In the genomic region with DNA sequence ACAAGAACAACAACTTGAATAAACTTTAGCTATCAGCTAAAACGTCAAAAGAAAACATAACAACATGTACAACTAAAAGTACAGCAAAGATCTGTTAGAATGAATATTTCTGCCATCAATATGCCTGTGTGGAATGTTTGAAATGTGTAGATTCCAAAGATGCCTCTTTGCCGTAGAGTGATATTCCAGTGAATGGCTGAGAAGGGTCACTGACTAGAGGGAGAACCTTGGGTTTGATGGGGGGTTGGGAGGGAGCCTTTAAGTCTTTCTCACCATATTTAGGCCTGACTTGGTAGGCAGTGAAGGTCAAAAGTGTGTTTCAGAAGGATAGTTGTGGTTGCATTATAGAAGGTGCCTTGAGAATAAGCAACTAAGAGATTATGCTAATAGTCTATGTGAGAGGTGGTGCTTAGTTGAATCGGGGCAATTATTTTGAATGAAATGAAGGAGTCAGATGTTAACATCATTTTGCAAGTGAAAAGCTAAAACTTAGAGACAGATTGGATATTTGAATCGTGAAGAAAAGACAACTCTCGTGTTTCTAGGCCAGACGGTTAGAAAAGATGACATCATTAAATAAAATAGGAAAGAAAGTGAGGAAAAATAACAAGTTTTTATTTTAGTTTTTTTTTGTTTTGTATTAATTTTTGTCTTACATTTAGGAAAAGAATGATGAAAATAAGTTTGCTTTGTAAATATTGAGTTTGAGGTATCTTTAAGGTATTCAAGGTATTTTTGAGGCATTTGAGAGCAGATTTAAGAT, we compare ENCODE assay signal across 2 cellular contexts.
TF ChIP-seq lines count a peak whose summit lies in the region.

No MANE protein-coding gene starts in this region.

TF ChIP-seq in HEK293, 187 proteins besides CTCF, POLR2A, EP300 and RAD21:
- TF ChIP-seq ZNF660 (tag by site-specific recombination; IDR thresholded peaks at IDR 0.05) = no peak
- TF ChIP-seq, protein P1, sequence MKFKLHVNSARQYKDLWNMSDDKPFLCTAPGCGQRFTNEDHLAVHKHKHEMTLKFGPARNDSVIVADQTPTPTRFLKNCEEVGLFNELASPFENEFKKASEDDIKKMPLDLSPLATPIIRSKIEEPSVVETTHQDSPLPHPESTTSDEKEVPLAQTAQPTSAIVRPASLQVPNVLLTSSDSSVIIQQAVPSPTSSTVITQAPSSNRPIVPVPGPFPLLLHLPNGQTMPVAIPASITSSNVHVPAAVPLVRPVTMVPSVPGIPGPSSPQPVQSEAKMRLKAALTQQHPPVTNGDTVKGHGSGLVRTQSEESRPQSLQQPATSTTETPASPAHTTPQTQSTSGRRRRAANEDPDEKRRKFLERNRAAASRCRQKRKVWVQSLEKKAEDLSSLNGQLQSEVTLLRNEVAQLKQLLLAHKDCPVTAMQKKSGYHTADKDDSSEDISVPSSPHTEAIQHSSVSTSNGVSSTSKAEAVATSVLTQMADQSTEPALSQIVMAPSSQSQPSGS (tag by site-specific recombination; IDR thresholded peaks at IDR 0.05; ENCODE audit: low read depth) = peak; percentile 79

TF ChIP-seq in H1, 55 proteins besides CTCF, POLR2A, EP300 and RAD21:
- no peak for TF ChIP-seq CTBP2 (IDR thresholded peaks at IDR 0.05; ENCODE audit: borderline replicate concordance, insufficient read depth, insufficient read length, low read length)
- TF ChIP-seq SP1 (IDR thresholded peaks at IDR 0.05; ENCODE audit: low read depth, low read length) = no peak
- no peak for TF ChIP-seq EGR1 (IDR thresholded peaks at IDR 0.05; ENCODE audit: borderline replicate concordance, low read depth, low read length)
- TF ChIP-seq BCL11A (IDR thresholded peaks at IDR 0.05; ENCODE audit: low read depth in 2 of 2, low read length in 2 of 2) = no peak
- no peak for TF ChIP-seq CHD7 (IDR thresholded peaks at IDR 0.05; ENCODE audit: insufficient replicate concordance, low read length)
- no peak for TF ChIP-seq POLR2AphosphoS5 (IDR thresholded peaks at IDR 0.05; ENCODE audit: low read depth, low read length)
- TF ChIP-seq NRF1 (IDR thresholded peaks at IDR 0.05; ENCODE audit: low read depth, low read length) = no peak
- TF ChIP-seq EZH2 (IDR thresholded peaks at IDR 0.05; ENCODE audit: low read depth, low read length, severe bottlenecking) = no peak
- TF ChIP-seq GABPA (IDR thresholded peaks at IDR 0.05; ENCODE audit: borderline replicate concordance, insufficient read depth, low read length) = no peak
- TF ChIP-seq TAF1 (IDR thresholded peaks at IDR 0.05; ENCODE audit: low read depth, low read length) = no peak
- TF ChIP-seq RNF2 (IDR thresholded peaks at IDR 0.05; ENCODE audit: borderline replicate concordance, low read depth, low read length, missing control alignments, poor library complexity, severe bottlenecking) = no peak
- TF ChIP-seq, protein P2, sequence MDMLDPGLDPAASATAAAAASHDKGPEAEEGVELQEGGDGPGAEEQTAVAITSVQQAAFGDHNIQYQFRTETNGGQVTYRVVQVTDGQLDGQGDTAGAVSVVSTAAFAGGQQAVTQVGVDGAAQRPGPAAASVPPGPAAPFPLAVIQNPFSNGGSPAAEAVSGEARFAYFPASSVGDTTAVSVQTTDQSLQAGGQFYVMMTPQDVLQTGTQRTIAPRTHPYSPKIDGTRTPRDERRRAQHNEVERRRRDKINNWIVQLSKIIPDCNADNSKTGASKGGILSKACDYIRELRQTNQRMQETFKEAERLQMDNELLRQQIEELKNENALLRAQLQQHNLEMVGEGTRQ (IDR thresholded peaks at IDR 0.05; ENCODE audit: low read length) = no peak
- no peak for TF ChIP-seq TEAD4 (IDR thresholded peaks at IDR 0.05; ENCODE audit: low read depth, low read length)
- no peak for TF ChIP-seq POU5F1 (IDR thresholded peaks at IDR 0.05; ENCODE audit: low read depth, low read length)
- TF ChIP-seq RXRA (IDR thresholded peaks at IDR 0.05; ENCODE audit: insufficient read depth, low read depth, low read length) = no peak
- no peak for TF ChIP-seq GTF2F1 (IDR thresholded peaks at IDR 0.05; ENCODE audit: borderline replicate concordance, low read depth, low read length)
- TF ChIP-seq KDM1A (IDR thresholded peaks at IDR 0.05; ENCODE audit: borderline replicate concordance, low read length) = no peak
- TF ChIP-seq CEBPB (IDR thresholded peaks at IDR 0.05; ENCODE audit: low read depth, low read length) = no peak
- TF ChIP-seq NANOG (IDR thresholded peaks at IDR 0.05; ENCODE audit: insufficient read depth, low read depth, low read length, poor library complexity, severe bottlenecking) = no peak
- TF ChIP-seq, protein P1 (IDR thresholded peaks at IDR 0.05; ENCODE audit: low read length) = no peak
